Comparison of ENCODE assay signal across 18 cellular contexts in genomic region chr1:54442185-54442584, GRCh38.
"Had no signal": no experiment of that assay in that cellular context is flagged by ENCODE, and none has a peak within 500 bp of the region (broad histone marks: within the 10 kb centered on the region; RNA-seq: fewer than 3 reads in every experiment).

No MANE protein-coding gene starts in this region.

- H3K27ac ChIP-seq: breast epithelium, SK-N-MC, VCaP had no signal

- H3K36me3 Mint-ChIP-seq: activated naive CD4-positive, alpha-beta T cell treated with anti-CD3 and anti-CD28 coated beads, Interleukin-2, amount 50 U/mL, for 24 hours had no signal

- H3K27ac Mint-ChIP-seq: activated CD4-positive, alpha-beta T cell treated with anti-CD3 and anti-CD28 coated beads for 36 hours; activated CD8-positive, alpha-beta T cell treated with anti-CD3 and anti-CD28 coated beads for 36 hours; activated naive CD4-positive, alpha-beta T cell treated with anti-CD3 and anti-CD28 coated beads, Interleukin-2, amount 50 U/mL, for 24 hours; activated T-cell treated with anti-CD3 and anti-CD28 coated beads, Interleukin-2, amount 50 U/mL, for 72 hours had no signal

- H3K4me3 ChIP-seq: breast epithelium, SK-N-MC had no signal

- H3K4me3 Mint-ChIP-seq: activated CD4-positive, alpha-beta T cell treated with anti-CD3 and anti-CD28 coated beads for 36 hours; activated CD8-positive, alpha-beta T cell treated with anti-CD3 and anti-CD28 coated beads for 36 hours; activated naive CD4-positive, alpha-beta T cell treated with anti-CD3 and anti-CD28 coated beads, Interleukin-2, amount 50 U/mL, for 24 hours; activated T-cell treated with anti-CD3 and anti-CD28 coated beads, Interleukin-2, amount 50 U/mL, for 72 hours had no signal

- DNase-seq: activated CD4-positive, alpha-beta T cell treated with anti-CD3 and anti-CD28 coated beads for 36 hours; activated CD8-positive, alpha-beta memory T cell treated with anti-CD3 and anti-CD28 coated beads, Interleukin-2, amount 50 U/mL, for 4 hours; activated CD8-positive, alpha-beta T cell treated with anti-CD3 and anti-CD28 coated beads for 36 hours; activated T-cell treated with anti-CD3 and anti-CD28 coated beads, Interleukin-2, amount 50 U/mL, for 72 hours; caudate nucleus; Kasumi-1; KBM-7; NCI-H1694; NCI-H2029; NCI-H2107; NCI-H446 treated with DMSO at 0.1 percent for 48 hours; NCI-H524 treated with DMSO at 0.1 percent for 48 hours; NCI-H82; T-helper 1 cell had no signal

- ATAC-seq: activated CD4-positive, alpha-beta T cell treated with anti-CD3 and anti-CD28 coated beads for 36 hours; activated CD8-positive, alpha-beta T cell treated with anti-CD3 and anti-CD28 coated beads for 36 hours; activated T-cell treated with anti-CD3 and anti-CD28 coated beads, Interleukin-2, amount 50 U/mL, for 72 hours had no signal

- H3K9me3 Mint-ChIP-seq: activated CD8-positive, alpha-beta T cell treated with anti-CD3 and anti-CD28 coated beads for 36 hours; activated naive CD4-positive, alpha-beta T cell treated with anti-CD3 and anti-CD28 coated beads, Interleukin-2, amount 50 U/mL, for 24 hours had no signal

- H3K36me3 ChIP-seq: breast epithelium had no signal

- H3K4me1 ChIP-seq: breast epithelium had no signal

- H3K27me3 ChIP-seq: breast epithelium had no signal

- H3K9me3 ChIP-seq: breast epithelium had no signal

- H3K4me1 Mint-ChIP-seq: activated CD4-positive, alpha-beta T cell treated with anti-CD3 and anti-CD28 coated beads for 36 hours; activated naive CD4-positive, alpha-beta T cell treated with anti-CD3 and anti-CD28 coated beads, Interleukin-2, amount 50 U/mL, for 24 hours had no signal
